7 cellular contexts compared by ENCODE assay signal in the genomic region with DNA sequence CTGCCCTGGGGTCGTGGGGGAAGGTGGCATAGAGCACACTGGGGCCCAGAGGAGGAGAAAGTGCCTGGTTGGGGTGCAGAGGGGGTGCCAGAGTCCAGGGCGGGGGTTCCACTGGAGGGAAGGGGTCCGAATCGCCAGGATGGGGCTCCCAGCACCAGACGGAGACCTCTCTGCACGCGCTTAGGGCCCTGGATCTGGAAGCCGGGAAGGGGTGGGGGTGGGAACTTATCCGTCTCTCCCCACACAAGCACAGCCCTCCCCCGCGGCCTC. TPM values are rescaled to one million over a fixed set of nuclear protein-coding genes. Genes with fewer than 3 reads are reported as not detected.
DNase-seq lines count a peak whose midpoint lies in the region; ATAC-seq and TF ChIP-seq lines count a peak whose summit lies in the region.

No MANE protein-coding gene starts in this region.

- peaks cover 73% of the 10 kb centered on the region for H3K4me1 ChIP-seq in suprapubic skin

- no peak for TF ChIP-seq POLR2A in suprapubic skin (IDR thresholded peaks at IDR 0.05)

- DNase-seq in G401 (ENCODE audit: low spot score) (peak; percentile 72), MG63 (peak; percentile 53), suprapubic skin (ENCODE audit: low spot score in 2 of 2) (peak in 1 of 2 donors; percentile 93)

- peaks cover 27% of the 10 kb centered on the region for H3K36me3 Mint-ChIP-seq in brain

- in situ Hi-C loops in G401 (cut with HindIII; ENCODE audit: low sequenced_read_pairs): no loop called here

- peak overlapping the region; percentile 96 for H3K27ac ChIP-seq in layer of hippocampus (ENCODE audit: low read depth, low read length)
- H3K27ac ChIP-seq in suprapubic skin: peak overlapping the region; percentile 99

- TF ChIP-seq CTCF in brain (conservative IDR thresholded peaks at IDR 0.05): no peak
- no peak for TF ChIP-seq CTCF in suprapubic skin (IDR thresholded peaks at IDR 0.05)

- no peaks in the 10 kb centered on the region for H3K27me3 ChIP-seq in MG63
- H3K27me3 ChIP-seq in layer of hippocampus (ENCODE audit: control insufficient read depth, insufficient read depth, low read length): no peaks in the 10 kb centered on the region
- H3K27me3 ChIP-seq in suprapubic skin: no peaks in the 10 kb centered on the region

- ATAC-seq in GM19035 (IDR thresholded peaks at IDR 0.05; ENCODE audit: unreplicated experiment) (no peak), HG03378 (IDR thresholded peaks at IDR 0.05; ENCODE audit: unreplicated experiment) (no peak)

- H3K4me3 Mint-ChIP-seq in brain: peak overlapping the region; percentile 90 to 94 (median 92)

- no peak for TF ChIP-seq EP300 in suprapubic skin (IDR thresholded peaks at IDR 0.05)

- no peaks in the 10 kb centered on the region for H3K9me3 ChIP-seq in MG63
- H3K9me3 ChIP-seq in suprapubic skin: no peaks in the 10 kb centered on the region

- peak overlapping the region; percentile 93 to 98 (median 98) for H3K27ac Mint-ChIP-seq in brain

- 0% methylated on average over 11 of the region's 11 CpGs for WGBS in suprapubic skin

- H3K4me1 Mint-ChIP-seq in brain: peaks cover 25% of the 10 kb centered on the region

- H3K4me3 ChIP-seq in MG63: peak overlapping the region; percentile 69
- H3K4me3 ChIP-seq in suprapubic skin: peak overlapping the region; percentile 92

- peaks cover 4% of the 10 kb centered on the region for H3K27me3 Mint-ChIP-seq in brain

- H3K9me3 Mint-ChIP-seq in brain: no peaks in the 10 kb centered on the region

- H3K36me3 ChIP-seq in MG63: peaks cover 42% of the 10 kb centered on the region
- H3K36me3 ChIP-seq in suprapubic skin: peaks cover 46% of the 10 kb centered on the region

RNA-seq across cellular contexts. Expression of gene MIDN, which starts 2.8 kb away (rescaled TPM):
- 14.0 and 17.5 TPM in 2 replicates for total RNA-seq in G401 (2014; rRNA removed; shearing (Covaris generic))
- total RNA-seq in MG63 (2014; rRNA removed; shearing (Covaris generic); ENCODE audit: low replicate concordance): 4.6 and 5.7 TPM in 2 replicates
- polyA plus RNA-seq in brain (ENCODE audit: insufficient read depth, low read depth, low replicate concordance): 79.7 TPM
- 100 to 1,000 TPM in 2 of 4 donors, 10 to 100 TPM in 2; 89.0 to 153 (median 105) TPM for total RNA-seq in suprapubic skin

RNA-seq across cellular contexts. Expression of gene ATP5F1D, which starts 9.6 kb away (rescaled TPM):
- total RNA-seq in G401 (2014; rRNA removed; shearing (Covaris generic)): 61.3 and 98.5 TPM in 2 replicates
- 29.4 and 33.8 TPM in 2 replicates for total RNA-seq in MG63 (2014; rRNA removed; shearing (Covaris generic); ENCODE audit: low replicate concordance)
- 365 TPM for polyA plus RNA-seq in brain (ENCODE audit: insufficient read depth, low read depth, low replicate concordance)
- 100 to 1,000 TPM; 102 to 205 (median 137) TPM for total RNA-seq in suprapubic skin

RNA-seq across cellular contexts. Expression of gene CBARP, which starts 13.4 kb away (rescaled TPM):
- total RNA-seq in G401 (2014; rRNA removed; shearing (Covaris generic)): 3.6 and 5.6 TPM in 2 replicates
- total RNA-seq in MG63 (2014; rRNA removed; shearing (Covaris generic); ENCODE audit: low replicate concordance): 0.30 and 0.35 TPM in 2 replicates
- polyA plus RNA-seq in brain (ENCODE audit: insufficient read depth, low read depth, low replicate concordance): 11.2 TPM
- total RNA-seq in suprapubic skin: 1 to 10 TPM; 2.9 to 8.6 (median 5.1) TPM

RNA-seq across cellular contexts. Expression of gene CIRBP, which starts 18.0 kb away (rescaled TPM):
- total RNA-seq in G401 (2014; rRNA removed; shearing (Covaris generic)): 196 and 215 TPM in 2 replicates
- 64.1 and 68.5 TPM in 2 replicates for total RNA-seq in MG63 (2014; rRNA removed; shearing (Covaris generic); ENCODE audit: low replicate concordance)
- polyA plus RNA-seq in brain (ENCODE audit: insufficient read depth, low read depth, low replicate concordance): 617 TPM
- total RNA-seq in suprapubic skin: 100 to 1,000 TPM; 338 to 672 (median 451) TPM

RNA-seq across cellular contexts. Expression of gene FAM174C, which starts 24.2 kb away (rescaled TPM):
- 37.9 and 45.0 TPM in 2 replicates for total RNA-seq in G401 (2014; rRNA removed; shearing (Covaris generic))
- total RNA-seq in MG63 (2014; rRNA removed; shearing (Covaris generic); ENCODE audit: low replicate concordance): 32.2 and 57.2 TPM in 2 replicates
- 60.8 TPM for polyA plus RNA-seq in brain (ENCODE audit: insufficient read depth, low read depth, low replicate concordance)
- 10 to 100 TPM; 44.3 to 72.5 (median 58.2) TPM for total RNA-seq in suprapubic skin
